1 cellular context compared by ENCODE assay signal in genomic region chr6:21507811-21508210, GRCh38.
TF ChIP-seq lines count a peak whose summit lies in the region.

No MANE protein-coding gene starts in this region.

TF ChIP-seq in HCT116, 20 proteins besides CTCF, POLR2A, EP300 and RAD21 (continued from another document):
- TF ChIP-seq ATF3 (IDR thresholded peaks at IDR 0.05) (no peak), SIN3A (IDR thresholded peaks at IDR 0.05; ENCODE audit: low read depth) (no peak), ZNF274 (IDR thresholded peaks at IDR 0.05; ENCODE audit: low read depth, low read length) (no peak), YY1 (IDR thresholded peaks at IDR 0.05; ENCODE audit: extremely low read depth, insufficient replicate concordance, low read depth, low read length) (no peak), EZH2 (IDR thresholded peaks at IDR 0.05) (no peak)
